In the genomic region with DNA sequence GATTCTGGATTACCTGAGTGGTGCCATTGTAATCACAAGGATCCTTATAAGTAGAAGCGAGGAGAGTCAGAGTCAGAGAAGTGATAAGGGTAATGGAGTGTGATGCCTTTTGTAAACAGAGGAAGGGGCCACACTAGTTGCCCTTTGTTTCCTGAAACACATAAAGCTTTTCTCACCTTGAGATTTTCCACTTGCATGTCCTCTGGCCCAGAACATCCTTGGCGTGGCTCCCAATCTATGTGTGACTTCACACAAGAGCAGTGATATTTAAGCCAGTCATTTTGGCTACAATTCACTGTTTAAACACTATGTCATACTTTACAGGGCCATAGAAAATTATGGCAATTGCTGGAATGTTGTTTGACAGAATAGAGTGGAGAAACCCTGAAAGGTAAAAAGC, we compare ENCODE assay signal across 24 cellular contexts.
DNase-seq lines count a peak whose midpoint lies in the region; ATAC-seq, FAIRE-seq and TF ChIP-seq lines count a peak whose summit lies in the region.
"Had no signal": no experiment of that assay in that cellular context is flagged by ENCODE, and none has a peak within 500 bp of the region (broad histone marks: within the 10 kb centered on the region; RNA-seq: fewer than 3 reads in every experiment).

No MANE protein-coding gene starts in this region.

- peak overlapping the region; percentile 59 for H3K4me3 Mint-ChIP-seq in Caco-2 (ENCODE audit: unreplicated experiment)
- no peak overlapping the region for H3K4me3 Mint-ChIP-seq in activated naive CD4-positive, alpha-beta T cell treated with anti-CD3 and anti-CD28 coated beads, Interleukin-2, amount 10 ng/mL, durations not matched to agents 7 days and 5 days
- peak overlapping the region in 1 of 7 donors; percentile 22 for H3K4me3 Mint-ChIP-seq in CD8-positive, alpha-beta memory T cell
- H3K4me3 Mint-ChIP-seq: activated T-cell treated with anti-CD3 and anti-CD28 coated beads, Interleukin-2, amount 50 U/mL, for 72 hours; dendritic cell treated with granulocyte-macrophage colony-stimulating factor and Interleukin-4, amounts not matched to agents 40 ng/mL and 50 ng/mL, for 4 days; neural crest cell; stimulated activated effector memory CD8-positive, alpha-beta T cell treated with anti-CD3 and anti-CD28 coated beads, Interleukin-12 subunit alpha, Interleukin-12 subunit beta, amount 100 ng/mL, for 72 hours; T-helper 1 cell treated with Interleukin-12 subunit alpha and Interleukin-12 subunit beta and Interleukin-4 antibody, amounts not matched to agents 30 μg/mL and 1 μg/mL, for 36 hours had no signal

- H3K27ac ChIP-seq in HUES48 (ENCODE audit: low read depth, low read length) = peak overlapping the region; percentile 43
- H3K27ac ChIP-seq in OCI-LY1 (ENCODE audit: low read depth, low read length, poor library complexity, severe bottlenecking) = peak overlapping the region; percentile 97
- H3K27ac ChIP-seq in keratinocyte (ENCODE audit: control insufficient read depth, insufficient read depth, low read length) = peak overlapping the region; percentile 44
- no peak overlapping the region for H3K27ac ChIP-seq in tibial artery
- H3K27ac ChIP-seq in CD8-positive, alpha-beta memory T cell (ENCODE audit: low read depth, low read length) = no peak overlapping the region
- H3K27ac ChIP-seq: suprapubic skin had no signal

- dilution Hi-C loops in keratinocyte (cut with MboI; ENCODE audit: extremely low pct_ligation_motif_present, low sequenced_read_pairs) = no loop called here

- peak in 1 of 2 experiments; percentile 42 for DNase-seq in Caco-2
- no peak for DNase-seq in keratinocyte (ENCODE audit: low read depth, low spot score)
- no peak for DNase-seq in activated naive CD4-positive, alpha-beta T cell treated with anti-CD3 and anti-CD28 coated beads, Interleukin-2, amount 10 ng/mL, durations not matched to agents 7 days and 5 days
- no peak for DNase-seq in tibial artery
- no peak for DNase-seq in CD8-positive, alpha-beta memory T cell
- DNase-seq: ACHN; activated naive CD4-positive, alpha-beta T cell treated with anti-CD3 and anti-CD28 coated beads, Interleukin-2, amount 50 U/mL, for 16 hours; activated T-cell treated with anti-CD3 and anti-CD28 coated beads, Interleukin-2, amount 50 U/mL, for 72 hours; anterior cingulate cortex; glutamatergic neuron; Karpas-422; left ventricle myocardium superior; NCI-H1105; NCI-H2171; stimulated activated CD4-positive, alpha-beta T cell treated with anti-CD3 and anti-CD28 coated beads, Interleukin-1b, Interleukin-23, amount 100 ng/mL, for 48 hours had no signal

- H3K9me1 ChIP-seq in keratinocyte (ENCODE audit: control insufficient read depth, extremely low read depth, insufficient read depth, low read length) = no peaks in the 10 kb centered on the region

- no peaks in the 10 kb centered on the region for H3K9me3 Mint-ChIP-seq in Caco-2 (ENCODE audit: unreplicated experiment)
- H3K9me3 Mint-ChIP-seq in activated naive CD4-positive, alpha-beta T cell treated with anti-CD3 and anti-CD28 coated beads, Interleukin-2, amount 10 ng/mL, durations not matched to agents 7 days and 5 days = no peaks in the 10 kb centered on the region
- peaks cover 0 to 5% (median 4%) of the 10 kb centered on the region in 5 donors for H3K9me3 Mint-ChIP-seq in CD8-positive, alpha-beta memory T cell
- H3K9me3 Mint-ChIP-seq: activated T-cell treated with anti-CD3 and anti-CD28 coated beads, Interleukin-2, amount 50 U/mL, for 72 hours; dendritic cell treated with granulocyte-macrophage colony-stimulating factor and Interleukin-4, amounts not matched to agents 40 ng/mL and 50 ng/mL, for 4 days; stimulated activated effector memory CD8-positive, alpha-beta T cell treated with anti-CD3 and anti-CD28 coated beads, Interleukin-12 subunit alpha, Interleukin-12 subunit beta, amount 100 ng/mL, for 72 hours; T-helper 1 cell treated with Interleukin-12 subunit alpha and Interleukin-12 subunit beta and Interleukin-4 antibody, amounts not matched to agents 30 μg/mL and 1 μg/mL, for 36 hours had no signal

- H3K4me1 ChIP-seq in Caco-2 (peaks cover 21% of the 10 kb centered on the region), HUES48 (ENCODE audit: control insufficient read depth, insufficient read depth, low read length) (peaks cover 22% of the 10 kb centered on the region), OCI-LY1 (ENCODE audit: insufficient read depth, low read length, severe bottlenecking) (peaks cover 54% of the 10 kb centered on the region), keratinocyte (ENCODE audit: control insufficient read depth, extremely low read depth, insufficient read depth, low read length) (peaks cover 13% of the 10 kb centered on the region), tibial artery (peaks cover 0 to 3% (median 0%) of the 10 kb centered on the region in 4 donors)
- H3K4me1 ChIP-seq in CD8-positive, alpha-beta memory T cell (ENCODE audit: insufficient read depth, low read length) = peaks cover 11% of the 10 kb centered on the region

- peaks cover 15% of the 10 kb centered on the region for H3K36me3 Mint-ChIP-seq in Caco-2 (ENCODE audit: insufficient read depth, unreplicated experiment)
- peaks cover 8% of the 10 kb centered on the region for H3K36me3 Mint-ChIP-seq in activated naive CD4-positive, alpha-beta T cell treated with anti-CD3 and anti-CD28 coated beads, Interleukin-2, amount 10 ng/mL, durations not matched to agents 7 days and 5 days
- H3K36me3 Mint-ChIP-seq in CD8-positive, alpha-beta memory T cell = peaks cover 0 to 7% (median 0%) of the 10 kb centered on the region in 3 donors

- no peaks in the 10 kb centered on the region for H4K20me1 ChIP-seq in OCI-LY1 (ENCODE audit: insufficient read depth, low read length)
- H4K20me1 ChIP-seq in keratinocyte (ENCODE audit: control insufficient read depth, extremely low read depth, insufficient read depth, low read length) = no peaks in the 10 kb centered on the region

- CTCF ChIA-PET in Caco-2 (lab: Charles Lee) = interaction anchor here (0.6 kb wide), 1 partner anchor 29 kb away, joined by 3 read pairs; no protein-coding TSS in a partner anchor
- CTCF ChIA-PET in activated naive CD4-positive, alpha-beta T cell treated with anti-CD3 and anti-CD28 coated beads, Interleukin-2, amount 10 ng/mL, durations not matched to agents 7 days and 5 days (lab: Charles Lee) = no interaction called here
- CTCF ChIA-PET in CD8-positive, alpha-beta memory T cell (lab: Charles Lee) = interaction anchor here (0.9 to 1.7 kb wide), 3 partner anchors 9 to 47 kb away, joined by 3 to 6 read pairs (median 5); a partner anchor contains a TSS

- no peaks in the 10 kb centered on the region for H3K27me3 Mint-ChIP-seq in Caco-2 (ENCODE audit: insufficient read depth, unreplicated experiment)
- no peaks in the 10 kb centered on the region for H3K27me3 Mint-ChIP-seq in activated naive CD4-positive, alpha-beta T cell treated with anti-CD3 and anti-CD28 coated beads, Interleukin-2, amount 10 ng/mL, durations not matched to agents 7 days and 5 days
- no peaks in the 10 kb centered on the region for H3K27me3 Mint-ChIP-seq in CD8-positive, alpha-beta memory T cell
- H3K27me3 Mint-ChIP-seq: dendritic cell treated with granulocyte-macrophage colony-stimulating factor and Interleukin-4, amounts not matched to agents 40 ng/mL and 50 ng/mL, for 4 days had no signal

- H3K4me2 ChIP-seq in OCI-LY1 (ENCODE audit: low read length) (no peak overlapping the region), keratinocyte (ENCODE audit: control insufficient read depth, extremely low read depth, insufficient read depth, low read depth, low read length) (no peak overlapping the region)

- no peaks in the 10 kb centered on the region for H3K9me2 ChIP-seq in OCI-LY1 (ENCODE audit: low read depth, low read length)

- no TSS peak for BruUV-seq in Caco-2 (replicated peaks; lab: Mats Ljungman, UMichigan)

- FAIRE-seq in keratinocyte (lab: Jason Lieb, UNC) = no peak
- FAIRE-seq: RCC 7860 had no signal

- H2AFZ ChIP-seq in OCI-LY1 (ENCODE audit: low read length) = no peak overlapping the region
- H2AFZ ChIP-seq in keratinocyte (ENCODE audit: control insufficient read depth, low read length) = no peak overlapping the region

- H3K79me2 ChIP-seq in OCI-LY1 (ENCODE audit: insufficient read depth, low read length) (no peaks in the 10 kb centered on the region), keratinocyte (ENCODE audit: control insufficient read depth, insufficient read depth, low read length) (no peaks in the 10 kb centered on the region)

- TF ChIP-seq CTCF in Caco-2 (IDR thresholded peaks at IDR 0.05; ENCODE audit: insufficient read depth in 1 of 2, low read depth in 1 of 2, low read length in 1 of 2, severe bottlenecking in 1 of 2, unreplicated experiment in 1 of 2) = no peak
- TF ChIP-seq CTCF in OCI-LY1 (IDR thresholded peaks at IDR 0.05; ENCODE audit: low read length) = no peak
- no peak for TF ChIP-seq CTCF in keratinocyte (optimal IDR thresholded peaks at IDR 0.05 in 1 of 3, IDR thresholded peaks at IDR 0.05 in 1 of 3, conservative IDR thresholded peaks at IDR 0.05 in 1 of 3; ENCODE audit: extremely low read depth in 1 of 3, insufficient read depth in 2 of 3, low read length in 3 of 3)
- TF ChIP-seq CTCF in tibial artery (IDR thresholded peaks at IDR 0.05) = no peak

- H3K27me3 ChIP-seq in Caco-2 (replicated peaks; ENCODE audit: control insufficient read depth, insufficient read depth, low read length) (no peaks in the 10 kb centered on the region), HUES48 (ENCODE audit: control insufficient read depth, insufficient read depth, low read length) (no peaks in the 10 kb centered on the region), OCI-LY1 (ENCODE audit: insufficient read depth, low read length) (no peaks in the 10 kb centered on the region), keratinocyte (ENCODE audit: control insufficient read depth, extremely low read depth, insufficient read depth, low read length) (no peaks in the 10 kb centered on the region), tibial artery (peaks cover 0 to 16% of the 10 kb centered on the region in 2 donors)
- no peaks in the 10 kb centered on the region for H3K27me3 ChIP-seq in CD8-positive, alpha-beta memory T cell (ENCODE audit: insufficient read depth, low read length, poor library complexity, severe bottlenecking)

- H3F3A ChIP-seq in OCI-LY1 (ENCODE audit: insufficient read depth, low read length) = peaks cover 7% of the 10 kb centered on the region; the same call in 1 of the 2 replicates

- peak overlapping the region; percentile 88 for H3K27ac Mint-ChIP-seq in Caco-2 (ENCODE audit: unreplicated experiment)
- no peak overlapping the region for H3K27ac Mint-ChIP-seq in activated naive CD4-positive, alpha-beta T cell treated with anti-CD3 and anti-CD28 coated beads, Interleukin-2, amount 10 ng/mL, durations not matched to agents 7 days and 5 days
- no peak overlapping the region for H3K27ac Mint-ChIP-seq in CD8-positive, alpha-beta memory T cell
- H3K27ac Mint-ChIP-seq: activated T-cell treated with anti-CD3 and anti-CD28 coated beads, Interleukin-2, amount 50 U/mL, for 72 hours; dendritic cell treated with granulocyte-macrophage colony-stimulating factor and Interleukin-4, amounts not matched to agents 40 ng/mL and 50 ng/mL, for 4 days; stimulated activated effector memory CD8-positive, alpha-beta T cell treated with anti-CD3 and anti-CD28 coated beads, Interleukin-12 subunit alpha, Interleukin-12 subunit beta, amount 100 ng/mL, for 72 hours; T-helper 1 cell treated with Interleukin-12 subunit alpha and Interleukin-12 subunit beta and Interleukin-4 antibody, amounts not matched to agents 30 μg/mL and 1 μg/mL, for 36 hours had no signal

- no peak for ATAC-seq in GM18498 (IDR thresholded peaks at IDR 0.05; ENCODE audit: unreplicated experiment)
- ATAC-seq: left ventricle myocardium superior; stimulated activated effector memory CD8-positive, alpha-beta T cell treated with anti-CD3 and anti-CD28 coated beads, Interleukin-12 subunit alpha, Interleukin-12 subunit beta, amount 100 ng/mL, for 72 hours had no signal

- POLR2A ChIA-PET in Caco-2 (lab: Charles Lee) = interaction anchor here (0.5 to 1.8 kb wide), 8 partner anchors 8 to 212 kb away, joined by 3 to 20 read pairs (median 4); a partner anchor contains a TSS
- POLR2A ChIA-PET in CD8-positive, alpha-beta memory T cell (lab: Charles Lee) = interaction anchor here (0.6 to 1.5 kb wide), 2 partner anchors 10 to 25 kb away, joined by 5 to 7 read pairs; a partner anchor contains a TSS

- H3K36me3 ChIP-seq in Caco-2 (ENCODE audit: control insufficient read depth, insufficient read depth, low read length) (no peaks in the 10 kb centered on the region), HUES48 (ENCODE audit: control insufficient read depth, insufficient read depth, low read length) (no peaks in the 10 kb centered on the region), OCI-LY1 (ENCODE audit: insufficient read depth, low read length) (no peaks in the 10 kb centered on the region), keratinocyte (ENCODE audit: control insufficient read depth in 2 of 2, extremely low read depth in 1 of 2, insufficient read depth in 2 of 2, low read length in 2 of 2) (no peaks in the 10 kb centered on the region), tibial artery (no peaks in the 10 kb centered on the region)
- H3K36me3 ChIP-seq in CD8-positive, alpha-beta memory T cell (ENCODE audit: insufficient read depth, low read length) = no peaks in the 10 kb centered on the region
- H3K36me3 ChIP-seq: suprapubic skin had no signal

- H3K9me3 ChIP-seq in Caco-2 (no peaks in the 10 kb centered on the region), HUES48 (ENCODE audit: control insufficient read depth, insufficient read depth, low read length) (no peaks in the 10 kb centered on the region), OCI-LY1 (ENCODE audit: low read length) (no peaks in the 10 kb centered on the region), keratinocyte (ENCODE audit: control insufficient read depth, low read depth, low read length) (no peaks in the 10 kb centered on the region), tibial artery (no peaks in the 10 kb centered on the region)
- H3K9me3 ChIP-seq in CD8-positive, alpha-beta memory T cell (ENCODE audit: low read length) = no peaks in the 10 kb centered on the region
- H3K9me3 ChIP-seq: suprapubic skin had no signal

- H3K4me3 ChIP-seq in Caco-2 (ENCODE audit: low read depth, low read length) = no peak overlapping the region
- H3K4me3 ChIP-seq in HUES48 (ENCODE audit: low read depth, low read length) = no peak overlapping the region
- no peak overlapping the region for H3K4me3 ChIP-seq in OCI-LY1 (ENCODE audit: low read depth, low read length, poor library complexity, severe bottlenecking)
- no peak overlapping the region for H3K4me3 ChIP-seq in keratinocyte (ENCODE audit: control insufficient read depth in 2 of 3, extremely low read depth in 1 of 3, insufficient read depth in 2 of 3, low read depth in 1 of 3, low read length in 3 of 3)
- no peak overlapping the region for H3K4me3 ChIP-seq in tibial artery
- no peak overlapping the region for H3K4me3 ChIP-seq in CD8-positive, alpha-beta memory T cell (ENCODE audit: low read length)
- H3K4me3 ChIP-seq: suprapubic skin had no signal

- H3K9ac ChIP-seq in HUES48 (ENCODE audit: low read depth, low read length) (peak overlapping the region; percentile 30; the same call in 1 of the 2 replicates), OCI-LY1 (ENCODE audit: low read length) (no peak overlapping the region), keratinocyte (ENCODE audit: control insufficient read depth, extremely low read depth, insufficient read depth, low read length) (peak overlapping the region; percentile 6)

- peaks cover 17% of the 10 kb centered on the region for H3K4me1 Mint-ChIP-seq in Caco-2 (ENCODE audit: low read depth, unreplicated experiment)
- H3K4me1 Mint-ChIP-seq in activated naive CD4-positive, alpha-beta T cell treated with anti-CD3 and anti-CD28 coated beads, Interleukin-2, amount 10 ng/mL, durations not matched to agents 7 days and 5 days = peaks cover 48% of the 10 kb centered on the region
- peaks cover 15 to 31% (median 31%) of the 10 kb centered on the region in 3 donors for H3K4me1 Mint-ChIP-seq in CD8-positive, alpha-beta memory T cell

- intact Hi-C loops in Caco-2 (cut with micrococcal nuclease; ENCODE audit: unreplicated experiment) = loop anchor here (1.0 kb wide), 1 partner anchor 8 kb away; no protein-coding TSS in a partner anchor
- intact Hi-C loops in tibial artery (cut with DNase I; ENCODE audit: low total_unique reads) = no loop called here

Comparison
In these comparisons a context has a peak if more than half of its experiments do, and no peak if none do; other contexts are left out.
1. H3K27ac ChIP-seq: peak in HUES48 (single experiment), OCI-LY1 (single experiment) and keratinocyte (single experiment); none in tibial artery (0 of 2) and CD8-positive, alpha-beta memory T cell (single experiment).